ENCODE assay signal across 28 cellular contexts in the genomic region with DNA sequence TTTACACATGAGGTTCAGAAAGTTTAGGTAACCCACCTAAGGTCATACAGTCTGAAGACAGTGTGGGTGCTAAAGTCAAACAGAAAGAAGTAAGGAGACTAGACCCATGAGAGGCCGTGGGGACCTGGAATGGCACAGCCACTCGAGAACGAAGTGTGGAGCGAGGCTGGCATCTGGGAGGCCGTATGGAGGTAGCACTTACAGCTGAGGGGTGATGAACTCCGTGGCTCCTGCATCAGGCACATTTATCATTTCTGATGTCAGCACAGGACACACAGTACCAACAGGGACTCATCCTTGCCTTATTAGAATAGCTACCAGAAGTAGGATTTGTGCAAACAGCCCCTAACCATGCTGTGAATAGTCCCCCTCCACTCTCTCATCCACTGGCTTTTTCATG.
"Had no signal": no experiment of that assay in that cellular context is flagged by ENCODE, and none has a peak within 500 bp of the region (broad histone marks: within the 10 kb centered on the region; RNA-seq: fewer than 3 reads in every experiment).

No MANE protein-coding gene starts in this region.

- ATAC-seq: activated CD4-positive, alpha-beta T cell treated with anti-CD3 and anti-CD28 coated beads for 36 hours; activated T-cell treated with anti-CD3 and anti-CD28 coated beads, Interleukin-2, amount 50 U/mL, for 4 hours; activated T-helper 17 cell treated with anti-CD3 and anti-CD28 coated beads, Interleukin-2, amount 50 U/mL, for 72 hours; T-helper 17 cell had no signal

- H3K27ac ChIP-seq: brain microvascular endothelial cell, epithelial cell of prostate, WERI-Rb-1 had no signal

- H3K27ac Mint-ChIP-seq: activated B cell treated with CpG ODN at 0.5 μM for 24 hours; activated CD4-positive, alpha-beta memory T cell treated with anti-CD3 and anti-CD28 coated beads for 36 hours; activated CD4-positive, alpha-beta T cell treated with anti-CD3 and anti-CD28 coated beads for 36 hours; activated CD4-positive, alpha-beta T cell treated with anti-CD3 and anti-CD28 coated beads, Interleukin-2, amount 10 ng/mL, durations not matched to agents 24 days and 14 days; activated naive CD8-positive, alpha-beta T cell; activated T-helper 17 cell treated with anti-CD3 and anti-CD28 coated beads, Interleukin-2, amount 50 U/mL, for 72 hours; T-helper 17 cell; T-helper 2 cell treated with Interferon-gamma antibody and Interleukin-4, amounts not matched to agents 5 μg/mL and 100 μg/mL, for 36 hours had no signal

- H3K4me3 Mint-ChIP-seq: activated B cell treated with CpG ODN at 0.5 μM for 24 hours; activated CD4-positive, alpha-beta memory T cell treated with anti-CD3 and anti-CD28 coated beads for 36 hours; activated CD4-positive, alpha-beta T cell treated with anti-CD3 and anti-CD28 coated beads for 36 hours; activated CD4-positive, alpha-beta T cell treated with anti-CD3 and anti-CD28 coated beads, Interleukin-2, amount 10 ng/mL, durations not matched to agents 24 days and 14 days; activated naive CD8-positive, alpha-beta T cell; activated T-cell treated with anti-CD3 and anti-CD28 coated beads, Interleukin-2, amount 50 U/mL, for 4 hours; activated T-helper 17 cell treated with anti-CD3 and anti-CD28 coated beads, Interleukin-2, amount 50 U/mL, for 72 hours; central memory CD8-positive, alpha-beta T cell; T-helper 17 cell; T-helper 2 cell treated with Interferon-gamma antibody and Interleukin-4, amounts not matched to agents 5 μg/mL and 100 μg/mL, for 36 hours had no signal

- DNase-seq: activated B cell treated with CpG ODN at 0.5 μM for 24 hours; activated CD4-positive, alpha-beta memory T cell treated with anti-CD3 and anti-CD28 coated beads for 36 hours; activated CD4-positive, alpha-beta T cell treated with anti-CD3 and anti-CD28 coated beads for 36 hours; activated CD4-positive, alpha-beta T cell treated with anti-CD3 and anti-CD28 coated beads, Interleukin-2, amount 10 ng/mL, durations not matched to agents 24 days and 14 days; activated CD4-positive, CD25-positive, alpha-beta regulatory T cell treated with anti-CD3 and anti-CD28 coated beads, Interleukin-2, amount 50 U/mL, for 72 hours; activated CD8-positive, alpha-beta memory T cell treated with anti-CD3 and anti-CD28 coated beads for 24 hours; activated effector memory CD4-positive, alpha-beta T cell treated with Interleukin-2 at 50 U/mL for 16 hours; activated gamma-delta T cell treated with Interleukin-2 at 50 U/mL for 16 hours; activated naive CD4-positive, alpha-beta T cell treated with anti-CD3 and anti-CD28 coated beads, Interleukin-2, amount 50 U/mL, for 16 hours; activated naive CD4-positive, alpha-beta T cell treated with Interleukin-2 at 50 U/mL for 16 hours; activated T-cell treated with anti-CD3 and anti-CD28 coated beads, Interleukin-2, amount 50 U/mL, for 4 hours; amniotic stem cell; anterior cingulate cortex; brain microvascular endothelial cell; cortex of kidney; dermis blood vessel endothelial cell; effector CD4-positive, alpha-beta T cell; foreskin fibroblast; head of caudate nucleus; T-helper 1 cell; T-helper 17 cell; T1000; WERI-Rb-1 had no signal

- H3K9me3 Mint-ChIP-seq: central memory CD8-positive, alpha-beta T cell had no signal

- H3K36me3 ChIP-seq: brain microvascular endothelial cell, WERI-Rb-1 had no signal

- H3K27me3 ChIP-seq: brain microvascular endothelial cell had no signal

- H3K27me3 Mint-ChIP-seq: activated B cell treated with CpG ODN at 0.5 μM for 24 hours; activated CD4-positive, alpha-beta memory T cell treated with anti-CD3 and anti-CD28 coated beads for 36 hours; activated CD4-positive, alpha-beta T cell treated with anti-CD3 and anti-CD28 coated beads for 36 hours; activated CD4-positive, alpha-beta T cell treated with anti-CD3 and anti-CD28 coated beads, Interleukin-2, amount 10 ng/mL, durations not matched to agents 24 days and 14 days; activated naive CD8-positive, alpha-beta T cell; activated T-helper 17 cell treated with anti-CD3 and anti-CD28 coated beads, Interleukin-2, amount 50 U/mL, for 72 hours; central memory CD8-positive, alpha-beta T cell; T-helper 17 cell had no signal
